1 cellular context compared by ENCODE assay signal in genomic region chr1:198880818-198881597, GRCh38.
TF ChIP-seq lines count a peak whose summit lies in the region.

No MANE protein-coding gene starts in this region.

TF ChIP-seq in K562, 482 proteins besides CTCF, POLR2A, EP300 and RAD21 (continued from another document):
- TF ChIP-seq ATF3 (IDR thresholded peaks at IDR 0.05), result peak; percentile 65
- TF ChIP-seq ATF3 (CRISPR knock-in tag; conservative IDR thresholded peaks at IDR 0.05), result no peak
- no peak for TF ChIP-seq YBX1 (IDR thresholded peaks at IDR 0.05)
